In the genomic region with DNA sequence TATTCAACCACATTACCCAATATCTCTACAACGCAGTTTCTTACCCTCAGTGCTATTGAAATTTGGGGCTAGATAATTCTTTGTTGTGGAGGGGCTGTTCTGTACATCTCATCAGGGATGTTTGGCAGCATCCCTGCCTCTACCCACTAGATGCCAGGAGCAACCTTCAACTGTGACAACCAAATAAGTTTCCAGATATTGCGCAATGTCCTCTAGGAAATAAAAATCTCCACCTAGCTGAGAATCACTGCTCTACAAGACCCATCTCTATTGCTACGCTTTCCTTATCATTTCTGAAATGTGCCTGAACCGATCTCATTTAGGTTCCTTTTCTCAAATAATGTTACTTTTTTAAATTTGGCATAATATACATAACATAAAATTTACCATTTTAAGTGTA, we compare ENCODE assay signal across 22 cellular contexts.
DNase-seq lines count a peak whose midpoint lies in the region; ATAC-seq, FAIRE-seq and TF ChIP-seq lines count a peak whose summit lies in the region.
"Had no signal": no experiment of that assay in that cellular context is flagged by ENCODE, and none has a peak within 500 bp of the region (broad histone marks: within the 10 kb centered on the region; RNA-seq: fewer than 3 reads in every experiment).

No MANE protein-coding gene starts in this region.

- H3K4me2 ChIP-seq in A549 (no peak overlapping the region), HCT116 (ENCODE audit: low read length) (no peak overlapping the region)
- H3K4me2 ChIP-seq: BLaER1, GM23338 had no signal

- TF ChIP-seq POLR2A in A549 (IDR thresholded peaks at IDR 0.05; ENCODE audit: low read length): no peak
- no peak for TF ChIP-seq POLR2A in HCT116 (IDR thresholded peaks at IDR 0.05; ENCODE audit: borderline replicate concordance, extremely low read depth, insufficient read depth, insufficient read length)

- H3K4me3 ChIP-seq in A549 (no peak overlapping the region), HCT116 (replicated peaks in 1 of 2; ENCODE audit: low read depth in 1 of 2, low read length in 2 of 2) (no peak overlapping the region)
- no peak overlapping the region for H3K4me3 ChIP-seq in CD8-positive, alpha-beta T cell (ENCODE audit: low read depth, low read length)
- H3K4me3 ChIP-seq: BLaER1, GM23338, HAP-1 had no signal

- peaks cover 3% of the 10 kb centered on the region for H3K27me3 Mint-ChIP-seq in CD8-positive, alpha-beta T cell (ENCODE audit: low read depth)
- H3K27me3 Mint-ChIP-seq: CD8-positive, alpha-beta memory T cell had no signal

- TF ChIP-seq CTCF in A549 (IDR thresholded peaks at IDR 0.05): no peak
- no peak for TF ChIP-seq CTCF in HCT116 (IDR thresholded peaks at IDR 0.05 in 2 of 3, conservative IDR thresholded peaks at IDR 0.05 in 1 of 3; ENCODE audit: borderline replicate concordance in 1 of 3, insufficient read depth in 1 of 3, low read depth in 2 of 3, low read length in 2 of 3)
- TF ChIP-seq CTCF in RWPE1 (conservative IDR thresholded peaks at IDR 0.05; ENCODE audit: low read depth): no peak
- TF ChIP-seq CTCF in CD8-positive, alpha-beta T cell (IDR thresholded peaks at IDR 0.05): no peak

- no peaks in the 10 kb centered on the region for H3K4me1 Mint-ChIP-seq in CD8-positive, alpha-beta T cell (ENCODE audit: low read depth)
- H3K4me1 Mint-ChIP-seq: B cell; CD4-positive, CD25-positive, alpha-beta regulatory T cell; CD8-positive, alpha-beta memory T cell; GM23338 had no signal

- POLR2A ChIA-PET in A549 (lab: Yijun Ruan, JAX) (no interaction called here), HCT116 (lab: Charles Lee) (no interaction called here), RWPE1 (lab: Yijun Ruan, JAX; ENCODE audit: low non-redundant PET) (no interaction called here)
- POLR2A ChIA-PET in CD8-positive, alpha-beta T cell (lab: Charles Lee): no interaction called here

- WGBS in A549 (ENCODE audit: missing lambda C conversion rate): 41% methylated on average over 4 of the region's 4 CpGs

- no peaks in the 10 kb centered on the region for H3K9me3 ChIP-seq in A549
- H3K9me3 ChIP-seq in HCT116 (ENCODE audit: control insufficient read depth in 1 of 2, insufficient read depth in 1 of 2, low read depth in 1 of 2, low read length in 2 of 2): no peaks in the 10 kb centered on the region
- H3K9me3 ChIP-seq in CD8-positive, alpha-beta T cell (ENCODE audit: low read length): no peaks in the 10 kb centered on the region
- H3K9me3 ChIP-seq: BLaER1, HAP-1 had no signal

- H3K4me1 ChIP-seq in A549 (no peaks in the 10 kb centered on the region), HCT116 (ENCODE audit: control insufficient read depth in 1 of 2, insufficient read depth in 2 of 2, low read length in 2 of 2) (no peaks in the 10 kb centered on the region)
- H3K4me1 ChIP-seq in CD8-positive, alpha-beta T cell (ENCODE audit: insufficient read depth, low read length): no peaks in the 10 kb centered on the region
- H3K4me1 ChIP-seq: BLaER1, HAP-1 had no signal

- no peaks in the 10 kb centered on the region for H3K36me3 Mint-ChIP-seq in CD8-positive, alpha-beta T cell
- H3K36me3 Mint-ChIP-seq: CD4-positive, CD25-positive, alpha-beta regulatory T cell; CD8-positive, alpha-beta memory T cell had no signal

- no TSS peak for BruUV-seq in HCT116 (replicated peaks; lab: Mats Ljungman, UMichigan)

- ATAC-seq in A549: no peak
- ATAC-seq in HCT116: no peak
- ATAC-seq in CD8-positive, alpha-beta T cell: no peak
- ATAC-seq: GM23338 had no signal

- TF ChIP-seq RAD21 in A549 (conservative IDR thresholded peaks at IDR 0.05 in 1 of 2, IDR thresholded peaks at IDR 0.05 in 1 of 2) (no peak), HCT116 (IDR thresholded peaks at IDR 0.05; ENCODE audit: low read depth) (no peak), Ishikawa (IDR thresholded peaks at IDR 0.05; ENCODE audit: low read depth) (no peak)

- CTCF ChIA-PET in A549 (lab: Yijun Ruan, JAX) (no interaction called here), HCT116 (lab: Charles Lee) (no interaction called here), RWPE1 (lab: Yijun Ruan, JAX) (no interaction called here)
- CTCF ChIA-PET in CD8-positive, alpha-beta T cell (lab: Charles Lee): no interaction called here

- no peak for FAIRE-seq in A549 (lab: Jason Lieb, UNC)
- FAIRE-seq: D721Med, GM12891, GM18507, H54 had no signal

- intact Hi-C loops in HCT116 (cut with micrococcal nuclease): no loop called here
- intact Hi-C loops in CD8-positive, alpha-beta T cell (cut with DNase I, micrococcal nuclease): no loop called here

- no peaks in the 10 kb centered on the region for H3K36me3 ChIP-seq in HCT116 (ENCODE audit: control insufficient read depth in 1 of 2, insufficient read depth in 2 of 2, low read length in 2 of 2)
- no peaks in the 10 kb centered on the region for H3K36me3 ChIP-seq in CD8-positive, alpha-beta T cell (ENCODE audit: insufficient read depth, low read length)
- H3K36me3 ChIP-seq: BLaER1, HAP-1 had no signal

- no peaks in the 10 kb centered on the region for H3K9me3 Mint-ChIP-seq in CD8-positive, alpha-beta T cell
- H3K9me3 Mint-ChIP-seq: GM23338 had no signal

- no peak for TF ChIP-seq EP300 in A549 (IDR thresholded peaks at IDR 0.05)
- no peak for TF ChIP-seq EP300 in Ishikawa (IDR thresholded peaks at IDR 0.05; ENCODE audit: borderline replicate concordance)

- H3K9me2 ChIP-seq in HCT116 (ENCODE audit: insufficient read depth): no peaks in the 10 kb centered on the region

- H3K27ac ChIP-seq in A549 (no peak overlapping the region), HCT116 (ENCODE audit: low read depth, low read length) (no peak overlapping the region), caudate nucleus (ENCODE audit: low read depth, low read length) (peak overlapping the region; percentile 83), RWPE1 (no peak overlapping the region)
- H3K27ac ChIP-seq in CD8-positive, alpha-beta T cell (ENCODE audit: low read depth, low read length): no peak overlapping the region
- H3K27ac ChIP-seq: BLaER1, C4-2B had no signal

- RAD21 ChIA-PET in HCT116 (lab: Charles Lee; ENCODE audit: low non-redundant PET in 1 of 2, low total read pairs in 2 of 2, uncharacterized antibody in 2 of 2, unreplicated experiment in 2 of 2): no interaction called here

- no peaks in the 10 kb centered on the region for H3K79me2 ChIP-seq in HCT116 (ENCODE audit: insufficient read depth, low read length)

- no peaks in the 10 kb centered on the region for H4K20me1 ChIP-seq in HCT116 (ENCODE audit: insufficient read depth)
- H4K20me1 ChIP-seq: BLaER1 had no signal

- H2AFZ ChIP-seq in HCT116 (ENCODE audit: low read depth, low read length, poor library complexity, severe bottlenecking): no peak overlapping the region
- H2AFZ ChIP-seq: GM23338 had no signal

- H3K27ac Mint-ChIP-seq in CD8-positive, alpha-beta T cell: no peak overlapping the region
- H3K27ac Mint-ChIP-seq: B cell; CD4-positive, CD25-positive, alpha-beta regulatory T cell; CD8-positive, alpha-beta memory T cell; GM23338 had no signal

- H3K4me3 Mint-ChIP-seq in CD8-positive, alpha-beta T cell: no peak overlapping the region
- H3K4me3 Mint-ChIP-seq: B cell; CD4-positive, CD25-positive, alpha-beta regulatory T cell; CD8-positive, alpha-beta memory T cell; GM23338 had no signal

- peaks cover 17% of the 10 kb centered on the region for H3K27me3 ChIP-seq in HCT116 (ENCODE audit: insufficient read depth, low read length)
- H3K27me3 ChIP-seq in CD8-positive, alpha-beta T cell (ENCODE audit: insufficient read depth, low read length): no peaks in the 10 kb centered on the region
- H3K27me3 ChIP-seq: BLaER1 had no signal

- no peak for DNase-seq in A549 (ENCODE audit: low read depth in 1 of 2, low spot score in 1 of 2)
- no peak for DNase-seq in HCT116 (ENCODE audit: low read depth, low spot score)
- DNase-seq in caudate nucleus (lab: John Stamatoyannopoulos, UW): no peak
- no peak for DNase-seq in RWPE1 (ENCODE audit: low spot score)
- no peak for DNase-seq in NCI-H2107 treated with DMSO at 0.1 percent for 48 hours (lab: John Stamatoyannopoulos, UW; ENCODE audit: unreplicated experiment)
- DNase-seq in CD8-positive, alpha-beta T cell: no peak
- DNase-seq: CD4-positive, CD25-positive, alpha-beta regulatory T cell; CD8-positive, alpha-beta memory T cell; DMS 273 treated with DMSO at 0.1 percent for 48 hours; DMS79; EL; GDM1 had no signal

- no peak overlapping the region for H3K9ac ChIP-seq in HCT116 (ENCODE audit: low read length)
- H3K9ac ChIP-seq: BLaER1 had no signal

TF ChIP-seq in A549, 52 proteins besides CTCF, POLR2A, EP300 and RAD21 (continues in another document):
- TF ChIP-seq, protein P1, sequence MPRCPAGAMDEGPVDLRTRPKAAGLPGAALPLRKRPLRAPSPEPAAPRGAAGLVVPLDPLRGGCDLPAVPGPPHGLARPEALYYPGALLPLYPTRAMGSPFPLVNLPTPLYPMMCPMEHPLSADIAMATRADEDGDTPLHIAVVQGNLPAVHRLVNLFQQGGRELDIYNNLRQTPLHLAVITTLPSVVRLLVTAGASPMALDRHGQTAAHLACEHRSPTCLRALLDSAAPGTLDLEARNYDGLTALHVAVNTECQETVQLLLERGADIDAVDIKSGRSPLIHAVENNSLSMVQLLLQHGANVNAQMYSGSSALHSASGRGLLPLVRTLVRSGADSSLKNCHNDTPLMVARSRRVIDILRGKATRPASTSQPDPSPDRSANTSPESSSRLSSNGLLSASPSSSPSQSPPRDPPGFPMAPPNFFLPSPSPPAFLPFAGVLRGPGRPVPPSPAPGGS (IDR thresholded peaks at IDR 0.05): no peak
- TF ChIP-seq CHD2 (IDR thresholded peaks at IDR 0.05; ENCODE audit: low read length, partially characterized antibody): no peak

TF ChIP-seq in HCT116, 20 proteins besides CTCF, POLR2A, EP300 and RAD21 (continues in another document):
- TF ChIP-seq CEBPB (IDR thresholded peaks at IDR 0.05; ENCODE audit: low read depth) (peak; percentile 51; the same call in 1 of the 2 replicates), EZH2phosphoT487 (IDR thresholded peaks at IDR 0.05; ENCODE audit: borderline replicate concordance) (no peak), EGR1 (IDR thresholded peaks at IDR 0.05; ENCODE audit: low read depth) (no peak), SRF (IDR thresholded peaks at IDR 0.05; ENCODE audit: low read depth) (no peak), YY1 (IDR thresholded peaks at IDR 0.05; ENCODE audit: extremely low read depth, insufficient replicate concordance, low read depth, low read length) (no peak)

TF ChIP-seq in Ishikawa, 13 proteins besides CTCF, POLR2A, EP300 and RAD21 (continues in another document):
- TF ChIP-seq CREB1 (IDR thresholded peaks at IDR 0.05; ENCODE audit: low read depth) (no peak), EGR1 (IDR thresholded peaks at IDR 0.05) (no peak), CEBPB (IDR thresholded peaks at IDR 0.05) (peak; percentile 95), NFIC (IDR thresholded peaks at IDR 0.05) (no peak)
- TF ChIP-seq, protein P2, sequence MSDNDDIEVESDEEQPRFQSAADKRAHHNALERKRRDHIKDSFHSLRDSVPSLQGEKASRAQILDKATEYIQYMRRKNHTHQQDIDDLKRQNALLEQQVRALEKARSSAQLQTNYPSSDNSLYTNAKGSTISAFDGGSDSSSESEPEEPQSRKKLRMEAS (IDR thresholded peaks at IDR 0.05): no peak
